In genomic region chr4:122652379-122652778, GRCh38 we compare ENCODE assay signal across 8 cellular contexts. TPM values are rescaled to one million over a fixed set of nuclear protein-coding genes. Genes with fewer than 3 reads are reported as not detected.
DNase-seq lines count a peak whose midpoint lies in the region; ATAC-seq, FAIRE-seq and TF ChIP-seq lines count a peak whose summit lies in the region.

No MANE protein-coding gene starts in this region.

- no peaks in the 10 kb centered on the region for H3K4me1 Mint-ChIP-seq in chondrocyte (ENCODE audit: low read depth)
- H3K4me1 Mint-ChIP-seq in nephron = no peaks in the 10 kb centered on the region

- ATAC-seq in Right ventricle myocardium inferior = no peak

- no peaks in the 10 kb centered on the region for H3K36me3 ChIP-seq in H7 (replicated peaks; ENCODE audit: control insufficient read depth, insufficient read depth, low read length)

- DNase-seq in AG09309 (ENCODE audit: low read depth) (no peak), GM19239 (ENCODE audit: insufficient read length, low spot score) (peak; percentile 12), SK-N-DZ (ENCODE audit: low spot score) (peak; percentile 7), chondrocyte (ENCODE audit: low spot score) (no peak), NCI-H345 (lab: John Stamatoyannopoulos, UW) (no peak), H7 (no peak), Right ventricle myocardium inferior (ENCODE audit: missing footprints) (no peak)

- H3K4me3 ChIP-seq in AG09309 (ENCODE audit: control insufficient read depth, low read depth, low read length) (no peak overlapping the region), H7 (ENCODE audit: insufficient read depth, low read depth, low read length) (no peak overlapping the region)

- H3K9me3 Mint-ChIP-seq in chondrocyte (ENCODE audit: low read depth) (peaks cover 8% of the 10 kb centered on the region), nephron (peaks cover 5% of the 10 kb centered on the region)

- no peak overlapping the region for H3K27ac Mint-ChIP-seq in chondrocyte (ENCODE audit: unreplicated experiment)
- H3K27ac Mint-ChIP-seq in nephron = no peak overlapping the region

- H3K36me3 Mint-ChIP-seq in chondrocyte (ENCODE audit: low read depth) (no peaks in the 10 kb centered on the region), nephron (ENCODE audit: low read depth) (no peaks in the 10 kb centered on the region)

- intact Hi-C loops in Right ventricle myocardium inferior (cut with DNase I) = no loop called here

- peak; percentile 77 for TF ChIP-seq CTCF in AG09309 (IDR thresholded peaks at IDR 0.05; ENCODE audit: control insufficient read depth, insufficient read depth, low read depth, low read length, missing control alignments)
- TF ChIP-seq CTCF in chondrocyte (IDR thresholded peaks at IDR 0.05) = peak; percentile 77
- peak; percentile 14 to 20 (median 16) for TF ChIP-seq CTCF in nephron (IDR thresholded peaks at IDR 0.05; ENCODE audit: unreplicated experiment in 3 of 3)

- FAIRE-seq in GM19239 (lab: Jason Lieb, UNC) = peak; percentile 84

- no peak overlapping the region for H3K4me3 Mint-ChIP-seq in chondrocyte (ENCODE audit: unreplicated experiment)
- no peak overlapping the region for H3K4me3 Mint-ChIP-seq in nephron

- H3K27me3 Mint-ChIP-seq in chondrocyte (ENCODE audit: low read depth) = no peaks in the 10 kb centered on the region
- H3K27me3 Mint-ChIP-seq in nephron (ENCODE audit: low read depth) = no peaks in the 10 kb centered on the region

- H3K27me3 ChIP-seq in H7 (ENCODE audit: control insufficient read depth, insufficient read depth, low read length) = no peaks in the 10 kb centered on the region

RNA-seq across cellular contexts. Expression of gene IL21, which starts 31.5 kb away (rescaled TPM):
- polyA plus RNA-seq in SK-N-DZ (2014; cell fraction: cytosol; rRNA removed) = not detected in 2 replicates
- polyA plus RNA-seq in SK-N-DZ (2014; cell fraction: nucleus; rRNA removed) = not detected in 2 replicates
- total RNA-seq in chondrocyte (not detected in 3 replicates), Right ventricle myocardium inferior (not detected)
- not detected in 2 replicates for total RNA-seq in H7 (2014; rRNA removed; shearing (Covaris generic))

Comparison
In these comparisons a context has a peak if more than half of its experiments do, and no peak if none do; other contexts are left out.
1. DNase-seq: peak in GM19239 (single experiment) and SK-N-DZ (single experiment); none in AG09309 (single experiment), chondrocyte (single experiment), NCI-H345 (single experiment), H7 (single experiment) and Right ventricle myocardium inferior (single experiment).
2. CTCF ChIP-seq: peak in every context shown above with its lines; median percentile 77 in AG09309; 77 in chondrocyte; 16 in nephron.